Comparison of ENCODE assay signal across 27 cellular contexts in genomic region chr6:129843573-129843972, GRCh38. TPM values are rescaled to one million over a fixed set of nuclear protein-coding genes. Genes with fewer than 3 reads are reported as not detected.
DNase-seq lines count a peak whose midpoint lies in the region; ATAC-seq and TF ChIP-seq lines count a peak whose summit lies in the region.
"Had no signal": no experiment of that assay in that cellular context is flagged by ENCODE, and none has a peak within 500 bp of the region (broad histone marks: within the 10 kb centered on the region; RNA-seq: fewer than 3 reads in every experiment).

No MANE protein-coding gene starts in this region.

- CTCF ChIA-PET in WTC11 (lab: Charles Lee), result interaction anchor here (1.2 kb wide), 1 partner anchor 69 kb away, joined by 5 read pairs; no protein-coding TSS in a partner anchor

- intact Hi-C loops in left cardiac atrium (cut with DNase I), result no loop called here

- DNase-seq in EL (peak; percentile 54), HT-29 (ENCODE audit: low spot score) (peak; percentile 21), WTC11 (ENCODE audit: low spot score) (no peak), SKM-1 treated with dmso at 0.1 percent for 144 hours (lab: John Stamatoyannopoulos, UW; ENCODE audit: unreplicated experiment) (no peak), T1000 (lab: John Stamatoyannopoulos, UW) (no peak), left cardiac atrium (no peak)
- DNase-seq: CD8-positive, alpha-beta memory T cell; DMS53; GM23248; H9; Karpas-422; MM.1S; NCI-H1105; NCI-H146; NCI-H2029; NCI-H226; NCI-H510A treated with DMSO at 0.1 percent for 48 hours; NCI-H82; SW 1271; T-helper 17 cell had no signal

- no peak overlapping the region for H3K27ac ChIP-seq in neural cell (ENCODE audit: low read length)
- H3K27ac ChIP-seq: C4-2B, GM23248 had no signal

- TF ChIP-seq EP300 in neural cell (conservative IDR thresholded peaks at IDR 0.05; ENCODE audit: poor library complexity, severe bottlenecking), result peak; percentile 54

- H3K9me3 ChIP-seq in neural cell (ENCODE audit: low read length), result no peaks in the 10 kb centered on the region
- H3K9me3 ChIP-seq: SJSA1 had no signal

- TF ChIP-seq RAD21 in neural cell (conservative IDR thresholded peaks at IDR 0.05), result no peak

- TF ChIP-seq CTCF in WTC11 (IDR thresholded peaks at IDR 0.05), result no peak
- no peak for TF ChIP-seq CTCF in neural cell (IDR thresholded peaks at IDR 0.05; ENCODE audit: poor library complexity, severe bottlenecking)

- no peaks in the 10 kb centered on the region for H3K9me3 Mint-ChIP-seq in WTC11
- H3K9me3 Mint-ChIP-seq: CD8-positive, alpha-beta memory T cell; H9; IgD-negative memory B cell had no signal

- no peaks in the 10 kb centered on the region for H3K27me3 Mint-ChIP-seq in WTC11 (ENCODE audit: low read depth)
- H3K27me3 Mint-ChIP-seq: T-helper 17 cell had no signal

- no peak for ATAC-seq in WTC11
- no peak for ATAC-seq in left cardiac atrium
- ATAC-seq: GM12878, Right ventricle myocardium inferior, T-helper 17 cell had no signal

- 0 out of 2 replicates have a peak overlapping the region, but pooled peaks have one; percentile 38 for H3K27ac Mint-ChIP-seq in WTC11
- H3K27ac Mint-ChIP-seq: CD8-positive, alpha-beta memory T cell; IgD-negative memory B cell; T-helper 17 cell had no signal

- POLR2A ChIA-PET in WTC11 (lab: Charles Lee), result no interaction called here

- H3F3A ChIP-seq in neural cell (ENCODE audit: insufficient read depth, low read length, poor library complexity, severe bottlenecking), result no peaks in the 10 kb centered on the region

- H3K4me3 Mint-ChIP-seq in WTC11, result no peak overlapping the region
- H3K4me3 Mint-ChIP-seq: CD8-positive, alpha-beta memory T cell; H9; IgD-negative memory B cell; T-helper 17 cell had no signal

- H3K79me2 ChIP-seq in neural cell (replicated peaks; ENCODE audit: insufficient read depth, low read length), result no peaks in the 10 kb centered on the region

- H3K4me3 ChIP-seq in neural cell (ENCODE audit: low read length), result no peak overlapping the region
- H3K4me3 ChIP-seq: GM12878, GM23248, SJSA1 had no signal

- H3K9me2 ChIP-seq in neural cell (ENCODE audit: insufficient read depth, low read length), result no peaks in the 10 kb centered on the region

- H3K36me3 ChIP-seq in neural cell (ENCODE audit: insufficient read depth, low read length), result no peaks in the 10 kb centered on the region
- H3K36me3 ChIP-seq: SJSA1 had no signal

- no peaks in the 10 kb centered on the region for H4K20me1 ChIP-seq in neural cell (ENCODE audit: insufficient read depth)

- H2AFZ ChIP-seq in neural cell (ENCODE audit: low read depth, low read length), result no peak overlapping the region
- H2AFZ ChIP-seq: GM23248 had no signal

- H3K9ac ChIP-seq in neural cell (ENCODE audit: low read length), result no peak overlapping the region
- H3K9ac ChIP-seq: GM23248 had no signal

- H3K4me1 Mint-ChIP-seq in WTC11, result peaks cover 16% of the 10 kb centered on the region
- H3K4me1 Mint-ChIP-seq: CD8-positive, alpha-beta memory T cell; T-helper 17 cell had no signal

- no peak overlapping the region for H3K4me2 ChIP-seq in neural cell (ENCODE audit: low read length)

- H3K36me3 Mint-ChIP-seq in WTC11, result no peaks in the 10 kb centered on the region
- H3K36me3 Mint-ChIP-seq: IgD-negative memory B cell had no signal

- H3K27me3 ChIP-seq in neural cell (ENCODE audit: insufficient read depth, low read depth, low read length), result no peaks in the 10 kb centered on the region
- H3K27me3 ChIP-seq: SJSA1 had no signal

TF ChIP-seq in WTC11, 78 proteins besides CTCF, POLR2A, EP300 and RAD21 (continues in another document):
- no peak for TF ChIP-seq ZNF425 (CRISPR knock-in tag; conservative IDR thresholded peaks at IDR 0.05)
- TF ChIP-seq ZNF671 (CRISPR knock-in tag; IDR thresholded peaks at IDR 0.05), result no peak
- TF ChIP-seq ZNF219 (CRISPR knock-in tag; IDR thresholded peaks at IDR 0.05; ENCODE audit: borderline replicate concordance), result no peak
- no peak for TF ChIP-seq MLX (CRISPR knock-in tag; IDR thresholded peaks at IDR 0.05)
- TF ChIP-seq TCF7 (CRISPR knock-in tag; IDR thresholded peaks at IDR 0.05; ENCODE audit: low read depth), result no peak
- TF ChIP-seq NFATC4 (CRISPR knock-in tag; IDR thresholded peaks at IDR 0.05), result no peak

TF ChIP-seq in neural cell, 6 proteins besides CTCF, POLR2A, EP300 and RAD21:
- TF ChIP-seq TAF1 (IDR thresholded peaks at IDR 0.05; ENCODE audit: low read depth), result no peak
- no peak for TF ChIP-seq REST (IDR thresholded peaks at IDR 0.05; ENCODE audit: borderline replicate concordance)
- no peak for TF ChIP-seq MXI1 (conservative IDR thresholded peaks at IDR 0.05; ENCODE audit: poor library complexity, severe bottlenecking)
- no peak for TF ChIP-seq EZH2 (IDR thresholded peaks at IDR 0.05; ENCODE audit: borderline replicate concordance, insufficient read depth, low read length, poor library complexity, severe bottlenecking)
- TF ChIP-seq POLR2AphosphoS5 (IDR thresholded peaks at IDR 0.05), result peak; percentile 78

RNA-seq across cellular contexts. Expression of gene TMEM244, which starts 17.5 kb away (rescaled TPM):
- total RNA-seq in HT-29 (2014; rRNA removed; shearing (Covaris generic)), result not detected in 2 replicates
- not detected in 3 replicates for total RNA-seq in WTC11 (2021)
- not detected in 2 replicates for polyA plus RNA-seq in neural cell
- not detected in 2 replicates for polyA minus RNA-seq in neural cell
- total RNA-seq in left cardiac atrium, result not detected
- total RNA-seq: GM12878, GM23248, H9, OCI-LY7, Right ventricle myocardium inferior, SJSA1 had no signal
- polyA plus RNA-seq: GM23248 had no signal

Comparison
In these comparisons a context has a peak if more than half of its experiments do, and no peak if none do; other contexts are left out.
1. DNase-seq: peak in EL (single experiment) and HT-29 (single experiment); none in WTC11 (single experiment), SKM-1 treated with dmso at 0.1 percent for 144 hours (single experiment), T1000 (single experiment) and left cardiac atrium (single experiment).